In genomic region chr2:129381789-129382188, GRCh38 we compare ENCODE assay signal across 35 cellular contexts.
"Had no signal": no experiment of that assay in that cellular context is flagged by ENCODE, and none has a peak within 500 bp of the region (broad histone marks: within the 10 kb centered on the region; RNA-seq: fewer than 3 reads in every experiment).

No MANE protein-coding gene starts in this region.

- H3K36me3 ChIP-seq: MG63 had no signal

- DNase-seq: Kasumi-1, MG63, MM.1S, MV-4-11, NCI-H1048, NCI-H1092, NCI-H1092 treated with DMSO at 0.1 percent for 48 hours, NCI-H1105, NCI-H1105 treated with DMSO at 0.1 percent for 48 hours, NCI-H1417, NCI-H1417 treated with DMSO at 0.1 percent for 48 hours, NCI-H1436, NCI-H1436 treated with DMSO at 0.1 percent for 48 hours, NCI-H146, NCI-H1694, NCI-H1694 treated with DMSO at 0.1 percent for 48 hours, NCI-H187, NCI-H187 treated with DMSO at 0.1 percent for 48 hours, NCI-H1930, NCI-H2029, NCI-H2029 treated with DMSO at 0.1 percent for 48 hours, NCI-H2081, NCI-H2081 treated with DMSO at 0.1 percent for 48 hours, NCI-H2107, NCI-H2171, NCI-H2171 treated with DMSO at 0.1 percent for 48 hours, NCI-H2227 treated with DMSO at 0.1 percent for 48 hours, NCI-H226, NCI-H345, NCI-H446, NCI-H446 treated with DMSO at 0.1 percent for 48 hours, NCI-H510A, NCI-H510A treated with DMSO at 0.1 percent for 48 hours, NCI-H524, NCI-H524 treated with DMSO at 0.1 percent for 48 hours had no signal

- H3K9me3 ChIP-seq: MG63 had no signal

- H3K4me3 ChIP-seq: MG63 had no signal

- H3K27me3 ChIP-seq: MG63 had no signal
